14 cellular contexts compared by ENCODE assay signal in genomic region chr21:33185852-33186251, GRCh38. TPM values are rescaled to one million over a fixed set of nuclear protein-coding genes. Genes with fewer than 3 reads are reported as not detected.
DNase-seq lines count a peak whose midpoint lies in the region; ATAC-seq, FAIRE-seq and TF ChIP-seq lines count a peak whose summit lies in the region.
"Had no signal": no experiment of that assay in that cellular context is flagged by ENCODE, and none has a peak within 500 bp of the region (broad histone marks: within the 10 kb centered on the region; RNA-seq: fewer than 3 reads in every experiment).

No MANE protein-coding gene starts in this region.

- no peaks in the 10 kb centered on the region for H3K9me3 Mint-ChIP-seq in activated CD4-positive, alpha-beta memory T cell treated with anti-CD3 and anti-CD28 coated beads for 36 hours

- H3K79me2 ChIP-seq in HepG2 (ENCODE audit: insufficient read depth, low read length) = no peaks in the 10 kb centered on the region

- H4K20me1 ChIP-seq in HepG2 (ENCODE audit: insufficient read depth, low read length) = no peaks in the 10 kb centered on the region

- TF ChIP-seq POLR2A in HepG2 (IDR thresholded peaks at IDR 0.05; ENCODE audit: insufficient read depth in 1 of 2, low read depth in 2 of 2, low read length in 2 of 2) = no peak

- BruUV-seq in HepG2 (replicated peaks; lab: Mats Ljungman, UMichigan) = no TSS peak

- intact Hi-C loops in HepG2 (cut with micrococcal nuclease; ENCODE audit: unreplicated experiment) = no loop called here
- intact Hi-C loops in activated CD4-positive, alpha-beta memory T cell treated with anti-CD3 and anti-CD28 coated beads for 36 hours (cut with micrococcal nuclease) = no loop called here

- no peak for DNase-seq in HepG2 (ENCODE audit: low spot score)
- DNase-seq in activated CD4-positive, alpha-beta memory T cell treated with anti-CD3 and anti-CD28 coated beads for 36 hours = no peak
- DNase-seq in left lobe of liver (ENCODE audit: low spot score) = no peak
- no peak for DNase-seq in D721Med (ENCODE audit: insufficient read length, low spot score)
- DNase-seq in NCI-H524 (lab: John Stamatoyannopoulos, UW) = no peak
- DNase-seq: heart left ventricle, MG63, NCI-H2029, NCI-H446 treated with DMSO at 0.1 percent for 48 hours, SIG-M5, sigmoid colon, testis had no signal

- no peak for TF ChIP-seq CTCF in liver (IDR thresholded peaks at IDR 0.05; ENCODE audit: low read depth, low read length, missing input control)
- no peak for TF ChIP-seq CTCF in HepG2 (CRISPR knock-in tag; IDR thresholded peaks at IDR 0.05)
- TF ChIP-seq CTCF in D721Med (IDR thresholded peaks at IDR 0.05; ENCODE audit: insufficient read depth, missing control alignments) = no peak

- no peaks in the 10 kb centered on the region for H3K4me1 ChIP-seq in liver (ENCODE audit: control insufficient read depth in 4 of 4, insufficient read depth in 4 of 4, low read length in 3 of 4)
- no peaks in the 10 kb centered on the region for H3K4me1 ChIP-seq in HepG2 (ENCODE audit: insufficient read depth, low read length)
- H3K4me1 ChIP-seq: sigmoid colon, testis had no signal

- no peaks in the 10 kb centered on the region for H3K27me3 Mint-ChIP-seq in activated CD4-positive, alpha-beta memory T cell treated with anti-CD3 and anti-CD28 coated beads for 36 hours

- H3K9ac ChIP-seq in liver (ENCODE audit: low read depth in 1 of 2, low read length in 2 of 2) (no peak overlapping the region), HepG2 (ENCODE audit: insufficient read depth, low read depth, low read length) (no peak overlapping the region)

- H3K4me3 ChIP-seq in liver (ENCODE audit: low read depth in 1 of 3, low read length in 3 of 3) (no peak overlapping the region), HepG2 (replicated peaks in 1 of 3; ENCODE audit: insufficient read depth in 1 of 3, low read depth in 2 of 3, low read length in 3 of 3) (no peak overlapping the region)
- H3K4me3 ChIP-seq: heart left ventricle, MG63, sigmoid colon, testis had no signal

- no peak overlapping the region for H2AFZ ChIP-seq in HepG2 (ENCODE audit: low read length)

- no peaks in the 10 kb centered on the region for H3K27me3 ChIP-seq in liver (ENCODE audit: control insufficient read depth in 4 of 4, insufficient read depth in 4 of 4, low read length in 3 of 4)
- peaks cover 0 to 13% of the 10 kb centered on the region in 2 experiments; a peak in 2 of 5 replicates for H3K27me3 ChIP-seq in HepG2 (ENCODE audit: control insufficient read depth in 1 of 2, insufficient read depth in 2 of 2, low read length in 2 of 2)
- H3K27me3 ChIP-seq: testis had no signal

- no peak for ATAC-seq in HepG2
- peak; percentile 14 for ATAC-seq in left lobe of liver
- no peak for ATAC-seq in GM19395 (IDR thresholded peaks at IDR 0.05; ENCODE audit: unreplicated experiment)

- in situ Hi-C loops in HepG2 (cut with HindIII; ENCODE audit: extremely low pct_ligation_motif_present, low pct_unique_long_range_greater_than_20kb) = no loop called here

- TF ChIP-seq EP300 in HepG2 (IDR thresholded peaks at IDR 0.05; ENCODE audit: low read depth in 2 of 2, low read length in 2 of 2) (no peak), HepG2 (CRISPR knock-in tag; IDR thresholded peaks at IDR 0.05; ENCODE audit: borderline replicate concordance) (no peak)

- no peak for TF ChIP-seq RAD21 in liver (IDR thresholded peaks at IDR 0.05)
- TF ChIP-seq RAD21 in HepG2 (CRISPR knock-in tag; IDR thresholded peaks at IDR 0.05) = no peak

- H3K36me3 Mint-ChIP-seq in activated CD4-positive, alpha-beta memory T cell treated with anti-CD3 and anti-CD28 coated beads for 36 hours = no peaks in the 10 kb centered on the region

- H3K27ac Mint-ChIP-seq in activated CD4-positive, alpha-beta memory T cell treated with anti-CD3 and anti-CD28 coated beads for 36 hours = peak overlapping the region; percentile 57

- H3K27ac ChIP-seq in liver (ENCODE audit: low read depth in 1 of 2, low read length in 2 of 2) (no peak overlapping the region), HepG2 (ENCODE audit: extremely low read length, insufficient read depth, low read length) (no peak overlapping the region)
- H3K27ac ChIP-seq: sigmoid colon, testis had no signal

- H3K4me1 Mint-ChIP-seq in activated CD4-positive, alpha-beta memory T cell treated with anti-CD3 and anti-CD28 coated beads for 36 hours (ENCODE audit: low read depth) = peaks cover 39% of the 10 kb centered on the region

- WGBS in liver = 70% methylated on average over 6 of the region's 6 CpGs
- WGBS in HepG2 (ENCODE audit: low lambda C conversion rate) = 18% methylated on average over 6 of the region's 6 CpGs

- H3K4me3 Mint-ChIP-seq in activated CD4-positive, alpha-beta memory T cell treated with anti-CD3 and anti-CD28 coated beads for 36 hours = no peak overlapping the region

- POLR2A ChIA-PET in HepG2 (lab: Yijun Ruan, JAX) = no interaction called here
- POLR2A ChIA-PET in activated CD4-positive, alpha-beta memory T cell treated with anti-CD3 and anti-CD28 coated beads for 36 hours (lab: Charles Lee) = no interaction called here

- CTCF ChIA-PET in HepG2 (lab: Yijun Ruan, JAX; ENCODE audit: low intra/inter-chr PET ratio, low total read pairs) = no interaction called here
- CTCF ChIA-PET in activated CD4-positive, alpha-beta memory T cell treated with anti-CD3 and anti-CD28 coated beads for 36 hours (lab: Charles Lee) = interaction anchor here (0.5 to 3.6 kb wide), 8 partner anchors 11 to 258 kb away, joined by 3 to 29 read pairs (median 4); no protein-coding TSS in a partner anchor

- H3K36me3 ChIP-seq in liver (ENCODE audit: control insufficient read depth in 4 of 4, insufficient read depth in 3 of 4, low read depth in 1 of 4, low read length in 3 of 4) (no peaks in the 10 kb centered on the region), HepG2 (replicated peaks in 1 of 2; ENCODE audit: control insufficient read depth in 1 of 2, insufficient read depth in 2 of 2, low read length in 2 of 2) (no peaks in the 10 kb centered on the region)
- H3K36me3 ChIP-seq: heart left ventricle, MG63, sigmoid colon had no signal

- H3K4me2 ChIP-seq in HepG2 (ENCODE audit: low read depth, low read length) = no peak overlapping the region

- H3K9me3 ChIP-seq in liver (ENCODE audit: control insufficient read depth in 4 of 4, low read length in 3 of 4) = no peaks in the 10 kb centered on the region
- no peaks in the 10 kb centered on the region for H3K9me3 ChIP-seq in HepG2 (ENCODE audit: low read length)
- H3K9me3 ChIP-seq: heart left ventricle, MG63, sigmoid colon, testis had no signal

- no peak for FAIRE-seq in HepG2 (lab: Jason Lieb, UNC)
- no peak for FAIRE-seq in D721Med (lab: Jason Lieb, UNC)

TF ChIP-seq in liver, 16 proteins besides CTCF, POLR2A, EP300 and RAD21:
- no peak for TF ChIP-seq HNF4A (conservative IDR thresholded peaks at IDR 0.05)
- peak; percentile 11 for TF ChIP-seq SP1 (IDR thresholded peaks at IDR 0.05)

TF ChIP-seq in HepG2, 621 proteins besides CTCF, POLR2A, EP300 and RAD21:
- TF ChIP-seq MBNL3 (CRISPR knock-in tag; conservative IDR thresholded peaks at IDR 0.05) (no peak), KMT2A (CRISPR knock-in tag; IDR thresholded peaks at IDR 0.05) (no peak), FOXO1 (CRISPR knock-in tag; IDR thresholded peaks at IDR 0.05) (no peak), NFKB2 (CRISPR knock-in tag; IDR thresholded peaks at IDR 0.05; ENCODE audit: borderline replicate concordance) (no peak)
TF ChIP-seq in HepG2: peak in this region for 0.

RNA-seq across cellular contexts. Expression of gene IFNAR2, which starts 43.9 kb away (rescaled TPM):
- 10 to 100 TPM; 15.6 to 17.0 TPM for total RNA-seq in liver
- polyA plus RNA-seq in liver = 10 to 100 TPM; 12.6 to 13.6 TPM
- 5.1 TPM in 2 replicates for total RNA-seq in HepG2 (2016; rRNA removed; fragmentation: Illumina TruSeq; extraction: Trizol)
- 8.0 and 10.6 TPM in 2 replicates for total RNA-seq in HepG2 (2016; cell fraction: cytosol; rRNA removed; fragmentation: Illumina TruSeq; extraction: Trizol; ENCODE audit: low read depth)
- total RNA-seq in HepG2 (2016; cell fraction: insoluble cytoplasmic fraction; rRNA removed; fragmentation: Illumina TruSeq; extraction: Trizol) = 5.5 and 7.2 TPM in 2 replicates
- total RNA-seq in HepG2 (2016; cell fraction: membrane; rRNA removed; fragmentation: Illumina TruSeq; extraction: Trizol) = 11.6 and 12.1 TPM in 2 replicates
- 10.4 and 11.8 TPM in 2 replicates for total RNA-seq in HepG2 (2016; cell fraction: nucleus; rRNA removed; fragmentation: Illumina TruSeq; extraction: Trizol)
- polyA plus RNA-seq in HepG2 (2011; rRNA removed) = 22.7 and 24.1 TPM in 2 replicates
- 9.2 and 17.6 TPM in 2 replicates for polyA plus RNA-seq in HepG2 (2011; cell fraction: cytosol; rRNA removed)
- polyA plus RNA-seq in HepG2 (2011; cell fraction: nucleus; rRNA removed) = 6.2 and 9.8 TPM in 2 replicates
- 17.1 and 17.4 TPM in 2 replicates for polyA plus RNA-seq in HepG2 (2012)
- polyA plus RNA-seq in HepG2 (2016; cell fraction: cytosol; fragmentation: Illumina TruSeq; extraction: Trizol; ENCODE audit: low read depth) = 23.1 and 23.9 TPM in 2 replicates
- 12.2 and 18.4 TPM in 2 replicates for polyA plus RNA-seq in HepG2 (2016; cell fraction: insoluble cytoplasmic fraction; fragmentation: Illumina TruSeq; extraction: Trizol; ENCODE audit: low read depth)
- 23.8 and 24.7 TPM in 2 replicates for polyA plus RNA-seq in HepG2 (2016; cell fraction: membrane; fragmentation: Illumina TruSeq; extraction: Trizol; ENCODE audit: low read depth)
- 25.5 and 26.4 TPM in 2 replicates for polyA plus RNA-seq in HepG2 (2016; cell fraction: nucleus; fragmentation: Illumina TruSeq; extraction: Trizol; ENCODE audit: insufficient read depth, low read depth)
- polyA minus RNA-seq in HepG2 (2011; rRNA and poly(A)+ RNA removed; ENCODE audit: low replicate concordance) = 7.5 and 12.0 TPM in 2 replicates
- 6.8 and 9.2 TPM in 2 replicates for polyA minus RNA-seq in HepG2 (2011; cell fraction: cytosol; rRNA and poly(A)+ RNA removed)
- 12.5 and 21.0 TPM in 2 replicates for polyA minus RNA-seq in HepG2 (2011; cell fraction: nucleus; rRNA and poly(A)+ RNA removed)
- 10 to 100 TPM; 29.9 to 30.1 TPM for total RNA-seq in activated CD4-positive, alpha-beta memory T cell treated with anti-CD3 and anti-CD28 coated beads for 36 hours
- 13.4 TPM for total RNA-seq in left lobe of liver
